Comparison of ENCODE assay signal across 1 cellular context in genomic region chr1:74253243-74253824, GRCh38. TPM values are rescaled to one million over a fixed set of nuclear protein-coding genes. Genes with fewer than 3 reads are reported as not detected.
"Had no signal": no experiment of that assay in that cellular context is flagged by ENCODE, and none has a peak within 500 bp of the region (broad histone marks: within the 10 kb centered on the region; RNA-seq: fewer than 3 reads in every experiment).

No MANE protein-coding gene starts in this region.

RNA-seq across cellular contexts. Expression of gene TNNI3K, which starts 18.1 kb away (rescaled TPM):
- total RNA-seq: HepG2 had no signal
